Comparison of ENCODE assay signal across 9 cellular contexts in the genomic region with DNA sequence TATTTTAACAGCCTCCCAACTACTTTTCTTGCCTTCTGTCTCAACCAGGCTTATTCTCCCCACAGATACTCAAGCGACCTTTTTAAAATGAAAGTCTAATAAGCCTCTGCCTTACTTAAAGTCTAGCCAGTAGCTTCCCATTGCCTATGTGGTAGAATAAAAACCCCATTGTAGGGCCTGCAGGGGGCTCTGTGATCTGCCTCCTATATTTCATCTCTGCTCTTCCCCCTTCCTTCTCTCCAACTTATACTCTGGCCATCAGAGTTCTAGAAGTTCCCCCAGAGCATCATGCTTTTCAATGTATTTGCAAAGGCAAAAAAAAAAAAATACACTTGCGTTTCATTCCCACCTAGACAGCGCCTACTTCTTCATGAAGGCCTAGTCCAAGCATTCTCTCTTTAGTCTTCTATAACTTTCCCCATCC.
A peak's percentile ranks its signal among the peaks of the same experiment; 100 is the strongest.
DNase-seq lines count a peak whose midpoint lies in the region; ATAC-seq and FAIRE-seq lines count a peak whose summit lies in the region.
"Had no signal": no experiment of that assay in that cellular context is flagged by ENCODE, and none has a peak within 500 bp of the region (broad histone marks: within the 10 kb centered on the region; RNA-seq: fewer than 3 reads in every experiment).

No MANE protein-coding gene starts in this region.

- no peaks in the 10 kb centered on the region for H3K27me3 Mint-ChIP-seq in CD4-positive, CD25-positive, alpha-beta regulatory T cell
- H3K27me3 Mint-ChIP-seq in naive thymus-derived CD4-positive, alpha-beta T cell, result no peaks in the 10 kb centered on the region

- peak overlapping the region; percentile 57 for H3K9ac ChIP-seq in adipocyte (ENCODE audit: low read length)

- peaks cover 5 to 9% (median 9%) of the 10 kb centered on the region in 4 donors for H3K4me1 Mint-ChIP-seq in CD4-positive, CD25-positive, alpha-beta regulatory T cell
- peaks cover 8 to 44% (median 12%) of the 10 kb centered on the region in 7 donors for H3K4me1 Mint-ChIP-seq in naive thymus-derived CD4-positive, alpha-beta T cell

- FAIRE-seq in urothelium cell line (lab: Jason Lieb, UNC), result no peak

- CTCF ChIA-PET in naive thymus-derived CD4-positive, alpha-beta T cell (lab: Charles Lee), result interaction anchor here (0.5 to 3.6 kb wide), 11 partner anchors 9 to 520 kb away, joined by 3 to 21 read pairs (median 3); a partner anchor contains a TSS

- DNase-seq in CD4-positive, CD25-positive, alpha-beta regulatory T cell, result no peak
- DNase-seq in adipocyte (ENCODE audit: low read depth) (no peak), HT-29 (ENCODE audit: low spot score) (no peak), urothelium cell line (ENCODE audit: low spot score) (no peak), NCI-H1417 (lab: John Stamatoyannopoulos, UW) (no peak)
- DNase-seq in naive thymus-derived CD4-positive, alpha-beta T cell, result peak in 1 of 9 donors; percentile 40
- DNase-seq: NCI-H524 treated with DMSO at 0.1 percent for 48 hours had no signal

- H3K4me3 Mint-ChIP-seq in CD4-positive, CD25-positive, alpha-beta regulatory T cell, result no peak overlapping the region
- no peak overlapping the region for H3K4me3 Mint-ChIP-seq in naive thymus-derived CD4-positive, alpha-beta T cell

- intact Hi-C loops in naive thymus-derived CD4-positive, alpha-beta T cell (cut with micrococcal nuclease), result loop anchor here (1.0 to 10.0 kb wide), 15 partner anchors 26 to 992 kb away; a partner anchor contains a TSS

- no peaks in the 10 kb centered on the region for H3K27me3 ChIP-seq in CD4-positive, CD25-positive, alpha-beta regulatory T cell (ENCODE audit: control insufficient read depth, insufficient read depth, low read length)
- no peaks in the 10 kb centered on the region for H3K27me3 ChIP-seq in adipocyte (replicated peaks; ENCODE audit: control insufficient read depth, insufficient read depth, low read length)
- H3K27me3 ChIP-seq in naive thymus-derived CD4-positive, alpha-beta T cell (ENCODE audit: control insufficient read depth in 2 of 2, insufficient read depth in 2 of 2, low read length in 2 of 2), result no peaks in the 10 kb centered on the region

- H3K4me1 ChIP-seq in CD4-positive, CD25-positive, alpha-beta regulatory T cell (ENCODE audit: control insufficient read depth, insufficient read depth, low read length, poor library complexity, severe bottlenecking), result peaks cover 32% of the 10 kb centered on the region
- peaks cover 16% of the 10 kb centered on the region for H3K4me1 ChIP-seq in adipocyte (ENCODE audit: control insufficient read depth, insufficient read depth, low read length)
- peaks cover 24 to 44% of the 10 kb centered on the region in 2 donors for H3K4me1 ChIP-seq in naive thymus-derived CD4-positive, alpha-beta T cell (ENCODE audit: control insufficient read depth in 2 of 2, insufficient read depth in 2 of 2, low read length in 2 of 2)

- H3K36me3 Mint-ChIP-seq in CD4-positive, CD25-positive, alpha-beta regulatory T cell, result no peaks in the 10 kb centered on the region
- peaks cover 0 to 2% (median 0%) of the 10 kb centered on the region in 5 donors for H3K36me3 Mint-ChIP-seq in naive thymus-derived CD4-positive, alpha-beta T cell

- peak overlapping the region; percentile 84 for H3K27ac ChIP-seq in CD4-positive, CD25-positive, alpha-beta regulatory T cell (ENCODE audit: insufficient read depth, low read length, poor library complexity, severe bottlenecking)
- peak overlapping the region; percentile 71 for H3K27ac ChIP-seq in KOPT-K1 (ENCODE audit: low read depth, low read length, poor library complexity, severe bottlenecking)
- peak overlapping the region; percentile 70 for H3K27ac ChIP-seq in naive thymus-derived CD4-positive, alpha-beta T cell (ENCODE audit: low read depth, low read length)

- POLR2A ChIA-PET in naive thymus-derived CD4-positive, alpha-beta T cell (lab: Charles Lee), result interaction anchor here (0.6 to 3.5 kb wide), 11 partner anchors 11 to 886 kb away, joined by 3 to 43 read pairs (median 3); a partner anchor contains a TSS

- no peaks in the 10 kb centered on the region for H3K9me3 Mint-ChIP-seq in CD4-positive, CD25-positive, alpha-beta regulatory T cell
- no peaks in the 10 kb centered on the region for H3K9me3 Mint-ChIP-seq in naive thymus-derived CD4-positive, alpha-beta T cell

- peak in 1 of 2 donors; percentile 23 for ATAC-seq in CD4-positive, CD25-positive, alpha-beta regulatory T cell (ENCODE audit: low read depth in 2 of 2)
- ATAC-seq in naive thymus-derived CD4-positive, alpha-beta T cell, result peak; percentile 24
- no peak for ATAC-seq in GM21717 (IDR thresholded peaks at IDR 0.05; ENCODE audit: unreplicated experiment)

- H3K36me3 ChIP-seq in CD4-positive, CD25-positive, alpha-beta regulatory T cell (ENCODE audit: control insufficient read depth, insufficient read depth, low read length), result no peaks in the 10 kb centered on the region
- H3K36me3 ChIP-seq in KOPT-K1 (ENCODE audit: insufficient read depth, low read length) (no peaks in the 10 kb centered on the region), adipocyte (ENCODE audit: control insufficient read depth, insufficient read depth, low read length, severe bottlenecking) (no peaks in the 10 kb centered on the region)
- H3K36me3 ChIP-seq in naive thymus-derived CD4-positive, alpha-beta T cell (ENCODE audit: control insufficient read depth in 2 of 3, insufficient read depth in 3 of 3, low read length in 3 of 3), result no peaks in the 10 kb centered on the region

- H3K4me3 ChIP-seq in CD4-positive, CD25-positive, alpha-beta regulatory T cell (ENCODE audit: low read depth, low read length), result peak overlapping the region; percentile 91
- peak overlapping the region; percentile 34 for H3K4me3 ChIP-seq in adipocyte (ENCODE audit: low read length)
- H3K4me3 ChIP-seq in naive thymus-derived CD4-positive, alpha-beta T cell (ENCODE audit: low read length), result peak overlapping the region; percentile 67

- no peak overlapping the region for H3K27ac Mint-ChIP-seq in CD4-positive, CD25-positive, alpha-beta regulatory T cell
- no peak overlapping the region for H3K27ac Mint-ChIP-seq in naive thymus-derived CD4-positive, alpha-beta T cell

- H3K9me3 ChIP-seq in CD4-positive, CD25-positive, alpha-beta regulatory T cell (ENCODE audit: control insufficient read depth in 2 of 2, low read length in 2 of 2), result no peaks in the 10 kb centered on the region
- H3K9me3 ChIP-seq in KOPT-K1 (ENCODE audit: insufficient read depth, low read length, poor library complexity, severe bottlenecking) (no peaks in the 10 kb centered on the region), adipocyte (ENCODE audit: control insufficient read depth, low read length) (no peaks in the 10 kb centered on the region)
- no peaks in the 10 kb centered on the region for H3K9me3 ChIP-seq in naive thymus-derived CD4-positive, alpha-beta T cell (ENCODE audit: control insufficient read depth in 2 of 3, low read length in 3 of 3)

Comparison
In these comparisons a context has a peak if more than half of its experiments do, and no peak if none do; other contexts are left out.
1. H3K4me3 ChIP-seq: peak in every context shown above with its lines; median percentile 91 in CD4-positive, CD25-positive, alpha-beta regulatory T cell; 67 in naive thymus-derived CD4-positive, alpha-beta T cell; 34 in adipocyte.